In genomic region chr2:160859086-160859485, GRCh38 we compare ENCODE assay signal across 1 cellular context.
TF ChIP-seq lines count a peak whose summit lies in the region.

No MANE protein-coding gene starts in this region.

TF ChIP-seq in H1, 55 proteins besides CTCF, POLR2A, EP300 and RAD21 (continued from another document):
- no peak for TF ChIP-seq CHD7 (IDR thresholded peaks at IDR 0.05; ENCODE audit: insufficient replicate concordance, low read length)
- no peak for TF ChIP-seq CHD2 (IDR thresholded peaks at IDR 0.05; ENCODE audit: low read length)
- TF ChIP-seq CTBP2 (IDR thresholded peaks at IDR 0.05; ENCODE audit: borderline replicate concordance, insufficient read depth, insufficient read length, low read length) = no peak
- no peak for TF ChIP-seq FOSL1 (IDR thresholded peaks at IDR 0.05; ENCODE audit: insufficient read depth, low read depth, low read length)
- no peak for TF ChIP-seq JUND (IDR thresholded peaks at IDR 0.05; ENCODE audit: low read length)
- TF ChIP-seq CHD1 (IDR thresholded peaks at IDR 0.05; ENCODE audit: low read depth, low read length) = no peak
- TF ChIP-seq SP4 (IDR thresholded peaks at IDR 0.05; ENCODE audit: low read length) = no peak
